8 cellular contexts compared by ENCODE assay signal in genomic region chr9:130834371-130835311, GRCh38. TPM values are rescaled to one million over a fixed set of nuclear protein-coding genes. Genes with fewer than 3 reads are reported as not detected.
DNase-seq lines count a peak whose midpoint lies in the region; ATAC-seq and TF ChIP-seq lines count a peak whose summit lies in the region.

ABL1 (plus strand) TSS chr9:130835254; CDS start chr9:130835447, 193 bp downstream.

- H3K36me3 Mint-ChIP-seq in activated naive CD4-positive, alpha-beta T cell treated with anti-CD3 and anti-CD28 coated beads, Interleukin-2, amount 10 ng/mL, durations not matched to agents 7 days and 5 days: peaks cover 4% of the 10 kb centered on the region
- no peaks in the 10 kb centered on the region for H3K36me3 Mint-ChIP-seq in osteocyte (ENCODE audit: unreplicated experiment)

- DNase-seq in DMS153 (lab: John Stamatoyannopoulos, UW): peak; percentile 49
- DNase-seq in LHCN-M2 (ENCODE audit: low read depth): peak; percentile 89
- no peak for DNase-seq in SK-N-MC (ENCODE audit: low read depth, low spot score)
- peak; percentile 70 for DNase-seq in activated naive CD4-positive, alpha-beta T cell treated with anti-CD3 and anti-CD28 coated beads, Interleukin-2, amount 10 ng/mL, durations not matched to agents 7 days and 5 days
- DNase-seq in germinal center (ENCODE audit: low spot score): peak; percentile 72
- peak; percentile 89 for DNase-seq in osteocyte (ENCODE audit: extremely low spot score, unreplicated experiment)
- peak; percentile 87 to 88 for DNase-seq in thyroid gland

- TF ChIP-seq CTCF in osteocyte (IDR thresholded peaks at IDR 0.05): no peak
- TF ChIP-seq CTCF in thyroid gland (IDR thresholded peaks at IDR 0.05): peak in 1 of 6 experiments; percentile 8

- ATAC-seq in GM21529 (IDR thresholded peaks at IDR 0.05; ENCODE audit: unreplicated experiment): peak; percentile 66

- H3K9me3 Mint-ChIP-seq in activated naive CD4-positive, alpha-beta T cell treated with anti-CD3 and anti-CD28 coated beads, Interleukin-2, amount 10 ng/mL, durations not matched to agents 7 days and 5 days: no peaks in the 10 kb centered on the region
- H3K9me3 Mint-ChIP-seq in osteocyte (ENCODE audit: unreplicated experiment): no peaks in the 10 kb centered on the region

- peak within 1 kb of the TSS; percentile 98 for H3K4me3 ChIP-seq in SK-N-MC
- H3K4me3 ChIP-seq in thyroid gland (replicated peaks in 1 of 3): peak within 1 kb of the TSS; percentile 32 to 50 (median 38)

- CTCF ChIA-PET in activated naive CD4-positive, alpha-beta T cell treated with anti-CD3 and anti-CD28 coated beads, Interleukin-2, amount 10 ng/mL, durations not matched to agents 7 days and 5 days (lab: Charles Lee): no interaction called here

- peak within 1 kb of the TSS; percentile 89 for H3K27ac Mint-ChIP-seq in activated naive CD4-positive, alpha-beta T cell treated with anti-CD3 and anti-CD28 coated beads, Interleukin-2, amount 10 ng/mL, durations not matched to agents 7 days and 5 days
- peak within 1 kb of the TSS; percentile 98 for H3K27ac Mint-ChIP-seq in osteocyte (ENCODE audit: unreplicated experiment)

- H3K36me3 ChIP-seq in SK-N-MC (ENCODE audit: insufficient read depth, low read length): no peaks in the 10 kb centered on the region
- H3K36me3 ChIP-seq in thyroid gland: no peaks in the 10 kb centered on the region

- peaks cover 43 to 46% of the 10 kb centered on the region in 2 donors for H3K4me1 ChIP-seq in thyroid gland

- H3K4me3 Mint-ChIP-seq in activated naive CD4-positive, alpha-beta T cell treated with anti-CD3 and anti-CD28 coated beads, Interleukin-2, amount 10 ng/mL, durations not matched to agents 7 days and 5 days: peak within 1 kb of the TSS; percentile 96
- H3K4me3 Mint-ChIP-seq in osteocyte (ENCODE audit: unreplicated experiment): peak within 1 kb of the TSS; percentile 98

- peak within 1 kb of the TSS; percentile 96 for H3K9ac ChIP-seq in SK-N-MC (ENCODE audit: insufficient read length)

- no peaks in the 10 kb centered on the region for H3K27me3 ChIP-seq in thyroid gland

- peaks cover 32% of the 10 kb centered on the region for H3K4me1 Mint-ChIP-seq in activated naive CD4-positive, alpha-beta T cell treated with anti-CD3 and anti-CD28 coated beads, Interleukin-2, amount 10 ng/mL, durations not matched to agents 7 days and 5 days
- peaks cover 61% of the 10 kb centered on the region for H3K4me1 Mint-ChIP-seq in osteocyte (ENCODE audit: unreplicated experiment)

- H3K9me3 ChIP-seq in SK-N-MC (ENCODE audit: low read depth, low read length): no peaks in the 10 kb centered on the region
- H3K9me3 ChIP-seq in thyroid gland: no peaks in the 10 kb centered on the region

- H3K27me3 Mint-ChIP-seq in activated naive CD4-positive, alpha-beta T cell treated with anti-CD3 and anti-CD28 coated beads, Interleukin-2, amount 10 ng/mL, durations not matched to agents 7 days and 5 days: peaks cover 10% of the 10 kb centered on the region
- H3K27me3 Mint-ChIP-seq in osteocyte (ENCODE audit: unreplicated experiment): no peaks in the 10 kb centered on the region

- WGBS in thyroid gland, 2 donors: 3 to 5% methylated on average over 18 to 40 of the region's 72 CpGs

- H3K27ac ChIP-seq in SK-N-MC (peak within 1 kb of the TSS; percentile 90), thyroid gland (peak within 1 kb of the TSS; percentile 89 to 96 (median 91))

- intact Hi-C loops in thyroid gland (cut with DNase I): no loop called here

- peak in 1 of 2 donors; percentile 50 for TF ChIP-seq POLR2A in thyroid gland (IDR thresholded peaks at IDR 0.05)

RNA-seq across cellular contexts. Expression of gene ABL1, which starts in this region (rescaled TPM):
- total RNA-seq in LHCN-M2 (2014; rRNA removed): 63.4 and 70.9 TPM in 2 replicates
- 51.8 TPM for polyA plus RNA-seq in LHCN-M2 (2012)
- total RNA-seq in osteocyte: 97.7 and 101 TPM in 2 replicates
- total RNA-seq in thyroid gland: 10 to 100 TPM; 60.3 to 97.0 (median 79.8) TPM
